In genomic region chr3:34569437-34569836, GRCh38 we compare ENCODE assay signal across 21 cellular contexts.
DNase-seq lines count a peak whose midpoint lies in the region; ATAC-seq and TF ChIP-seq lines count a peak whose summit lies in the region.
"Had no signal": no experiment of that assay in that cellular context is flagged by ENCODE, and none has a peak within 500 bp of the region (broad histone marks: within the 10 kb centered on the region; RNA-seq: fewer than 3 reads in every experiment).

No MANE protein-coding gene starts in this region.

- H3K9me3 Mint-ChIP-seq in endodermal cell, result peaks cover 22% of the 10 kb centered on the region

- H2AFZ ChIP-seq in trophoblast cell (ENCODE audit: insufficient read depth, low read length, poor library complexity) (no peak overlapping the region), GM23248 (no peak overlapping the region)

- peak overlapping the region; percentile 84 for H3K27ac Mint-ChIP-seq in endodermal cell
- H3K27ac Mint-ChIP-seq: CD4-positive, CD25-positive, alpha-beta regulatory T cell; CD8-positive, alpha-beta memory T cell; HFFc6 had no signal

- peak overlapping the region; percentile 47 for H4K8ac ChIP-seq in trophoblast cell (ENCODE audit: low read depth, low read length)

- H3K79me2 ChIP-seq in trophoblast cell (ENCODE audit: control insufficient read depth, insufficient read depth, low read length, poor library complexity) (no peaks in the 10 kb centered on the region), GM23248 (ENCODE audit: insufficient read depth) (no peaks in the 10 kb centered on the region)

- ATAC-seq in GM21360 (IDR thresholded peaks at IDR 0.05; ENCODE audit: unreplicated experiment), result no peak
- ATAC-seq: HCT116, K562 had no signal

- H3K27ac ChIP-seq in HUES48 (ENCODE audit: low read depth, low read length) (peak overlapping the region; percentile 42), endodermal cell (ENCODE audit: low read depth, low read length) (no peak overlapping the region), trophoblast cell (ENCODE audit: low read depth, low read length) (no peak overlapping the region), GM23248 (no peak overlapping the region)
- H3K27ac ChIP-seq: HL-60 had no signal

- H3K9me2 ChIP-seq in GM23248 (ENCODE audit: insufficient read depth), result no peaks in the 10 kb centered on the region

- H4K91ac ChIP-seq in trophoblast cell (ENCODE audit: low read depth, low read length), result no peak overlapping the region

- in situ Hi-C loops in GM23248 (cut with MboI), result no loop called here

- no peak overlapping the region for H2BK12ac ChIP-seq in trophoblast cell (ENCODE audit: low read length)

- H3K36me3 Mint-ChIP-seq in endodermal cell (ENCODE audit: low read depth), result peaks cover 15% of the 10 kb centered on the region
- H3K36me3 Mint-ChIP-seq: CD4-positive, CD25-positive, alpha-beta regulatory T cell; CD8-positive, alpha-beta memory T cell had no signal

- WGBS in endodermal cell (ENCODE audit: insufficient coverage in 1 of 2, insufficient read length in 1 of 2), 2 experiments, result no CpG with 5 or more reads among the region's 1 CpG
- no CpG with 5 or more reads among the region's 1 CpG for WGBS in trophoblast cell (ENCODE audit: extremely low coverage, insufficient coverage, insufficient read length)
- WGBS in GM23248 (ENCODE audit: low coverage in 1 of 2, low lambda C conversion rate in 2 of 2, missing lambda C conversion rate in 2 of 2), 2 experiments, result 0 to 2% methylated on average over 1 of the region's 1 CpG

- peaks cover 39% of the 10 kb centered on the region for H3K4me1 Mint-ChIP-seq in endodermal cell
- H3K4me1 Mint-ChIP-seq: CD4-positive, CD25-positive, alpha-beta regulatory T cell; CD8-positive, alpha-beta memory T cell had no signal

- no peak overlapping the region for H2BK120ac ChIP-seq in trophoblast cell (ENCODE audit: insufficient read depth, low read length, poor library complexity)

- peak overlapping the region; percentile 20 for H3K4me3 Mint-ChIP-seq in endodermal cell
- H3K4me3 Mint-ChIP-seq: CD4-positive, CD25-positive, alpha-beta regulatory T cell; CD8-positive, alpha-beta memory T cell; HFFc6 had no signal

- H3K4ac ChIP-seq in trophoblast cell (ENCODE audit: low read depth, low read length), result no peak overlapping the region

- no peak overlapping the region for H3K14ac ChIP-seq in trophoblast cell (ENCODE audit: low read length)

- H3K4me2 ChIP-seq in trophoblast cell (ENCODE audit: low read length) (no peak overlapping the region), GM23248 (ENCODE audit: unreplicated experiment) (no peak overlapping the region)

- no peak overlapping the region for H2BK5ac ChIP-seq in trophoblast cell (ENCODE audit: low read depth, low read length, poor library complexity)

- no peak overlapping the region for H3K4me3 ChIP-seq in HUES48 (ENCODE audit: low read depth, low read length)
- peak overlapping the region; percentile 50 for H3K4me3 ChIP-seq in endodermal cell (ENCODE audit: low read length)
- no peak overlapping the region for H3K4me3 ChIP-seq in trophoblast cell (ENCODE audit: low read depth, low read length)
- no peak overlapping the region for H3K4me3 ChIP-seq in GM23248
- H3K4me3 ChIP-seq: K562 had no signal

- H3K27me3 ChIP-seq in HUES48 (ENCODE audit: control insufficient read depth, insufficient read depth, low read length), result no peaks in the 10 kb centered on the region
- no peaks in the 10 kb centered on the region for H3K27me3 ChIP-seq in endodermal cell (ENCODE audit: control insufficient read depth, insufficient read depth, low read length, poor library complexity, severe bottlenecking)
- H3K27me3 ChIP-seq in trophoblast cell (ENCODE audit: insufficient read depth, low read length), result no peaks in the 10 kb centered on the region
- no peaks in the 10 kb centered on the region for H3K27me3 ChIP-seq in GM23248 (replicated peaks; ENCODE audit: insufficient read depth)
- H3K27me3 ChIP-seq: BE2C had no signal

- no peak overlapping the region for H4K12ac ChIP-seq in trophoblast cell (ENCODE audit: low read depth, low read length)

- H3K23ac ChIP-seq in trophoblast cell (ENCODE audit: low read length), result no peak overlapping the region

- no peaks in the 10 kb centered on the region for H3K27me3 Mint-ChIP-seq in endodermal cell (ENCODE audit: insufficient read depth)
- H3K27me3 Mint-ChIP-seq: CD4-positive, CD25-positive, alpha-beta regulatory T cell; CD8-positive, alpha-beta memory T cell had no signal

- H3K4me1 ChIP-seq in HUES48 (ENCODE audit: control insufficient read depth, insufficient read depth, low read length), result peaks cover 10% of the 10 kb centered on the region; the same call in 1 of the 2 replicates
- peaks cover 11% of the 10 kb centered on the region for H3K4me1 ChIP-seq in endodermal cell (ENCODE audit: control insufficient read depth, insufficient read depth, low read length)
- no peaks in the 10 kb centered on the region for H3K4me1 ChIP-seq in trophoblast cell (ENCODE audit: control insufficient read depth in 1 of 2, insufficient read depth in 2 of 2, low read length in 2 of 2)
- no peaks in the 10 kb centered on the region for H3K4me1 ChIP-seq in GM23248 (ENCODE audit: insufficient read depth)
- H3K4me1 ChIP-seq: BE2C had no signal

- H3K36me3 ChIP-seq in HUES48 (ENCODE audit: control insufficient read depth, insufficient read depth, low read length) (no peaks in the 10 kb centered on the region), endodermal cell (ENCODE audit: control insufficient read depth, insufficient read depth, low read length) (no peaks in the 10 kb centered on the region), trophoblast cell (ENCODE audit: control insufficient read depth in 1 of 2, insufficient read depth in 2 of 2, low read length in 2 of 2) (no peaks in the 10 kb centered on the region), GM23248 (ENCODE audit: low read depth) (no peaks in the 10 kb centered on the region)
- H3K36me3 ChIP-seq: BE2C had no signal

- no peaks in the 10 kb centered on the region for H3K79me1 ChIP-seq in trophoblast cell (ENCODE audit: low read length)

- DNase-seq in ELF-1 (ENCODE audit: low read depth, low spot score) (peak; percentile 3), endodermal cell (no peak), trophoblast cell (no peak), GM23248 (no peak)
- no peak for DNase-seq in activated effector memory CD4-positive, alpha-beta T cell treated with Interleukin-2 at 50 U/mL for 16 hours
- DNase-seq: ACHN; BE2C; C1 segment of cervical spinal cord; CD4-positive, CD25-positive, alpha-beta regulatory T cell; CD8-positive, alpha-beta memory T cell; COR-L47; DMS 273 treated with DMSO at 0.1 percent for 48 hours; GDM1; H7; HFFc6; IMR-90 had no signal

- no peak overlapping the region for H3K18ac ChIP-seq in trophoblast cell (ENCODE audit: low read length)

- no peak overlapping the region for H3K9ac ChIP-seq in HUES48 (ENCODE audit: low read depth, low read length)
- H3K9ac ChIP-seq in endodermal cell (ENCODE audit: extremely low read depth, low read length, poor library complexity, severe bottlenecking), result peak overlapping the region; percentile 39
- H3K9ac ChIP-seq in trophoblast cell (ENCODE audit: low read length), result no peak overlapping the region
- no peak overlapping the region for H3K9ac ChIP-seq in GM23248

- H3K9me3 ChIP-seq in HUES48 (ENCODE audit: control insufficient read depth, insufficient read depth, low read length) (no peaks in the 10 kb centered on the region), endodermal cell (ENCODE audit: control insufficient read depth, low read length) (peaks cover 30% of the 10 kb centered on the region), trophoblast cell (ENCODE audit: insufficient read depth, low read depth, low read length) (no peaks in the 10 kb centered on the region), GM23248 (ENCODE audit: low read depth) (no peaks in the 10 kb centered on the region)
- H3K9me3 ChIP-seq: BE2C had no signal

- no peak for TF ChIP-seq CTCF in endodermal cell (conservative IDR thresholded peaks at IDR 0.05)

- no peaks in the 10 kb centered on the region for H3F3A ChIP-seq in GM23248 (ENCODE audit: insufficient read depth)

- no peak overlapping the region for H2AK5ac ChIP-seq in trophoblast cell (ENCODE audit: low read length)

- no peaks in the 10 kb centered on the region for H4K20me1 ChIP-seq in GM23248 (ENCODE audit: insufficient read depth)
